ENCODE assay signal across 1 cellular context in the genomic region with DNA sequence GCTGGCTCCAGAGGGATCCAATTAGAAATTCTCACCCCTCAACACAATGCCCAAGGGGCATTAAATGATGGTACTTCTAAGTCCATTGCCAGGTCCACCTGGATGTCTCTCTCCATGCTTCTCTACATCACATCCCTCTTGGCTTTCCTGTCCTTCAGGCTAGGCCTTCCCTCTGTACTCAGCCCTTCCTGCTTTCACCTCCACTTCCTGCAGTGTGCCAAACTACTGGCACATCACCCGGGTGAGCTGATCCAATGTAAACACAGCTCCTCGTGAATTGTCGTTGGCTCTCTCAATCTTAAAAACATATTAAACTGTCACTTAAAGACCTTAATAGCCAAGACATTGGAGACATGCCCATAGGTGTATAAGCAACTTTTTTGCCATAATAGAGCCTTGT.
TF ChIP-seq lines count a peak whose summit lies in the region.

No MANE protein-coding gene starts in this region.

TF ChIP-seq in GM12878, 131 proteins besides CTCF, POLR2A, EP300 and RAD21:
- no peak for TF ChIP-seq ETV6 (conservative IDR thresholded peaks at IDR 0.05 in 1 of 2, IDR thresholded peaks at IDR 0.05 in 1 of 2; ENCODE audit: borderline replicate concordance in 1 of 2, low read depth in 1 of 2)
- no peak for TF ChIP-seq ZNF207 (IDR thresholded peaks at IDR 0.05; ENCODE audit: borderline replicate concordance)
- no peak for TF ChIP-seq SIN3A (IDR thresholded peaks at IDR 0.05; ENCODE audit: low read depth, low read length)
- no peak for TF ChIP-seq KLF5 (IDR thresholded peaks at IDR 0.05; ENCODE audit: partially characterized antibody)
- TF ChIP-seq, protein P1, sequence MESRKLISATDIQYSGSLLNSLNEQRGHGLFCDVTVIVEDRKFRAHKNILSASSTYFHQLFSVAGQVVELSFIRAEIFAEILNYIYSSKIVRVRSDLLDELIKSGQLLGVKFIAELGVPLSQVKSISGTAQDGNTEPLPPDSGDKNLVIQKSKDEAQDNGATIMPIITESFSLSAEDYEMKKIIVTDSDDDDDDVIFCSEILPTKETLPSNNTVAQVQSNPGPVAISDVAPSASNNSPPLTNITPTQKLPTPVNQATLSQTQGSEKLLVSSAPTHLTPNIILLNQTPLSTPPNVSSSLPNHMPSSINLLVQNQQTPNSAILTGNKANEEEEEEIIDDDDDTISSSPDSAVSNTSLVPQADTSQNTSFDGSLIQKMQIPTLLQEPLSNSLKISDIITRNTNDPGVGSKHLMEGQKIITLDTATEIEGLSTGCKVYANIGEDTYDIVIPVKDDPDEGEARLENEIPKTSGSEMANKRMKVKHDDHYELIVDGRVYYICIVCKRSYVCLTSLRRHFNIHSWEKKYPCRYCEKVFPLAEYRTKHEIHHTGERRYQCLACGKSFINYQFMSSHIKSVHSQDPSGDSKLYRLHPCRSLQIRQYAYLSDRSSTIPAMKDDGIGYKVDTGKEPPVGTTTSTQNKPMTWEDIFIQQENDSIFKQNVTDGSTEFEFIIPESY (IDR thresholded peaks at IDR 0.05) = no peak
- no peak for TF ChIP-seq USF2 (IDR thresholded peaks at IDR 0.05; ENCODE audit: borderline replicate concordance, low read depth, low read length)
- no peak for TF ChIP-seq IKZF1 (conservative IDR thresholded peaks at IDR 0.05)
